12 cellular contexts compared by ENCODE assay signal in genomic region chr4:37754410-37755185, GRCh38.
A peak's percentile ranks its signal among the peaks of the same experiment; 100 is the strongest.
DNase-seq lines count a peak whose midpoint lies in the region; ATAC-seq, FAIRE-seq and TF ChIP-seq lines count a peak whose summit lies in the region.
"Had no signal": no experiment of that assay in that cellular context is flagged by ENCODE, and none has a peak within 500 bp of the region (broad histone marks: within the 10 kb centered on the region; RNA-seq: fewer than 3 reads in every experiment).

No MANE protein-coding gene starts in this region.

- RAD21 ChIA-PET in GM12878 (lab: Charles Lee; ENCODE audit: unreplicated experiment) = interaction anchor here (0.7 to 1.2 kb wide), 2 partner anchors 11 to 152 kb away, joined by 3 read pairs; no protein-coding TSS in a partner anchor

- H3K4me3 ChIP-seq in CD4-positive, alpha-beta memory T cell (ENCODE audit: low read length in 2 of 2) = no peak overlapping the region
- H3K4me3 ChIP-seq in GM12878 (no peak overlapping the region; the same call in 1 of the 2 replicates), lower leg skin (ENCODE audit: low read depth, poor library complexity, severe bottlenecking) (no peak overlapping the region)
- H3K4me3 ChIP-seq: gastroesophageal sphincter had no signal

- no peak overlapping the region for H3K27ac ChIP-seq in CD4-positive, alpha-beta memory T cell (ENCODE audit: low read depth, low read length)
- H3K27ac ChIP-seq in GM12878 (ENCODE audit: control insufficient read depth, insufficient read depth) = no peak overlapping the region

- no peaks in the 10 kb centered on the region for H3K27me3 ChIP-seq in CD4-positive, alpha-beta memory T cell (ENCODE audit: insufficient read depth, low read length)
- H3K27me3 ChIP-seq in GM12878 (replicated peaks in 1 of 2; ENCODE audit: control insufficient read depth in 2 of 2, insufficient read depth in 2 of 2, low read length in 1 of 2) = no peaks in the 10 kb centered on the region
- H3K27me3 ChIP-seq: gastroesophageal sphincter had no signal

- in situ Hi-C loops in GM12878 (cut with MboI) = no loop called here

- intact Hi-C loops in CD4-positive, alpha-beta memory T cell (cut with micrococcal nuclease) = no loop called here
- intact Hi-C loops in GM12878 (cut with micrococcal nuclease; ENCODE audit: unreplicated experiment) (no loop called here), lower leg skin (cut with DNase I; ENCODE audit: low total_unique reads) (no loop called here)

- peak; percentile 76 for FAIRE-seq in GM12878 (lab: Jason Lieb, UNC)

- H3K4me3 Mint-ChIP-seq in CD4-positive, alpha-beta memory T cell = peak overlapping the region in 7 of 8 donors; percentile 26 to 66 (median 43)
- H3K4me3 Mint-ChIP-seq in nephron = no peak overlapping the region

- no peaks in the 10 kb centered on the region for H3K9me3 Mint-ChIP-seq in CD4-positive, alpha-beta memory T cell
- no peaks in the 10 kb centered on the region for H3K9me3 Mint-ChIP-seq in nephron
- H3K9me3 Mint-ChIP-seq: T-cell had no signal

- no peaks in the 10 kb centered on the region for H3K36me3 ChIP-seq in CD4-positive, alpha-beta memory T cell (ENCODE audit: insufficient read depth, low read length)
- H3K36me3 ChIP-seq in GM12878 (ENCODE audit: control insufficient read depth in 2 of 2, insufficient read depth in 2 of 2, low read length in 1 of 2) = no peaks in the 10 kb centered on the region
- H3K36me3 ChIP-seq: gastroesophageal sphincter had no signal

- no peaks in the 10 kb centered on the region for H3K9me3 ChIP-seq in CD4-positive, alpha-beta memory T cell (ENCODE audit: control insufficient read depth in 1 of 2, low read length in 2 of 2)
- no peaks in the 10 kb centered on the region for H3K9me3 ChIP-seq in GM12878 (replicated peaks; ENCODE audit: control insufficient read depth, insufficient read depth, low read length)
- H3K9me3 ChIP-seq: Caco-2, gastroesophageal sphincter had no signal

- peak overlapping the region; percentile 87 for H2AFZ ChIP-seq in GM12878 (ENCODE audit: control insufficient read depth, low read depth, low read length)

- H3K9ac ChIP-seq in GM12878 (ENCODE audit: control insufficient read depth, insufficient read depth, low read length) = no peak overlapping the region

- no peaks in the 10 kb centered on the region for H3K36me3 Mint-ChIP-seq in CD4-positive, alpha-beta memory T cell
- H3K36me3 Mint-ChIP-seq in nephron (ENCODE audit: low read depth) = no peaks in the 10 kb centered on the region
- H3K36me3 Mint-ChIP-seq: T-cell had no signal

- SMC1A ChIA-PET in GM12878 (lab: Charles Lee; ENCODE audit: uncharacterized antibody, unreplicated experiment) = interaction anchor here (0.8 to 1.6 kb wide), 3 partner anchors 10 to 141 kb away, joined by 3 to 4 read pairs (median 3); no protein-coding TSS in a partner anchor

- 18% methylated on average over 6 of the region's 6 CpGs for WGBS in GM12878 (ENCODE audit: insufficient coverage, insufficient replicate concordance, low lambda C conversion rate, missing lambda C conversion rate)
- 48% methylated on average over 6 of the region's 6 CpGs for WGBS in lower leg skin, 2 donors

- TF ChIP-seq CTCF in GM12878 (IDR thresholded peaks at IDR 0.05 in 2 of 3, conservative IDR thresholded peaks at IDR 0.05 in 1 of 3; ENCODE audit: control insufficient read depth in 2 of 3, extremely low read depth in 1 of 3, insufficient read depth in 1 of 3, low read depth in 3 of 3, low read length in 3 of 3) (no peak), nephron (IDR thresholded peaks at IDR 0.05; ENCODE audit: unreplicated experiment in 3 of 3) (no peak), lower leg skin (IDR thresholded peaks at IDR 0.05) (no peak)

- no peak for TF ChIP-seq RAD21 in GM12878 (IDR thresholded peaks at IDR 0.05; ENCODE audit: insufficient read depth, low read depth, low read length)

- BruUV-seq in GM12878 (replicated peaks; lab: Mats Ljungman, UMichigan) = no TSS peak

- TF ChIP-seq EP300 in GM12878 (IDR thresholded peaks at IDR 0.05; ENCODE audit: borderline replicate concordance in 1 of 2, control insufficient read depth in 1 of 2, low read depth in 2 of 2, low read length in 2 of 2) = no peak

- H3K79me2 ChIP-seq in GM12878 (ENCODE audit: control insufficient read depth, insufficient read depth, low read length) = no peaks in the 10 kb centered on the region

- H3K4me2 ChIP-seq in GM12878 (ENCODE audit: control insufficient read depth, insufficient read depth) = peak overlapping the region; percentile 42; the same call in 1 of the 2 replicates

- no peaks in the 10 kb centered on the region for H4K20me1 ChIP-seq in GM12878 (ENCODE audit: control insufficient read depth, insufficient read depth)

- peak; percentile 42 for ATAC-seq in GM12878
- ATAC-seq in HG03175 (IDR thresholded peaks at IDR 0.05; ENCODE audit: unreplicated experiment) = no peak
- ATAC-seq: gastroesophageal sphincter had no signal

- peaks cover 6% of the 10 kb centered on the region for H3K4me1 ChIP-seq in CD4-positive, alpha-beta memory T cell (ENCODE audit: insufficient read depth, low read length)
- peaks cover 6% of the 10 kb centered on the region; the same call in 1 of the 2 replicates for H3K4me1 ChIP-seq in GM12878 (ENCODE audit: control insufficient read depth, insufficient read depth, low read length)
- H3K4me1 ChIP-seq: Caco-2 had no signal

- CTCF ChIA-PET in CD4-positive, alpha-beta memory T cell (lab: Charles Lee; ENCODE audit: partially characterized antibody) = interaction anchor here (0.8 to 1.7 kb wide), 2 partner anchors 25 to 150 kb away, joined by 3 to 4 read pairs; no protein-coding TSS in a partner anchor
- CTCF ChIA-PET in GM12878 (lab: Yijun Ruan, JAX) = interaction anchor here (0.9 kb wide), 1 partner anchor 45 kb away, joined by 3 read pairs; no protein-coding TSS in a partner anchor

- DNase-seq in CD4-positive, alpha-beta memory T cell = no peak
- DNase-seq in Kasumi-1 (lab: John Stamatoyannopoulos, UW) (peak; percentile 79 to 83), GM12878 (ENCODE audit: low read depth, low spot score) (no peak), lower leg skin (ENCODE audit: low spot score in 2 of 2) (no peak)
- no peak for DNase-seq in stimulated activated CD4-positive, alpha-beta T cell treated with anti-CD3 and anti-CD28 coated beads, Interleukin-12 subunit alpha, Interleukin-12 subunit beta, amount 100 ng/mL, for 4 hours
- DNase-seq in stimulated activated CD8-positive, alpha-beta memory T cell treated with anti-CD3 and anti-CD28 coated beads, Interleukin-4, amount 100 ng/mL, for 48 hours = no peak
- DNase-seq: Caco-2, NCI-H526 treated with DMSO at 0.1 percent for 48 hours, T-cell had no signal

- H3K4me1 Mint-ChIP-seq in CD4-positive, alpha-beta memory T cell = peaks cover 3 to 13% (median 4%) of the 10 kb centered on the region in 4 donors
- peaks cover 22% of the 10 kb centered on the region for H3K4me1 Mint-ChIP-seq in nephron

- POLR2A ChIA-PET in CD4-positive, alpha-beta memory T cell (lab: Charles Lee; ENCODE audit: partially characterized antibody) = no interaction called here
- POLR2A ChIA-PET in GM12878 (lab: Charles Lee) = interaction anchor here (0.6 kb wide), 1 partner anchor 9 kb away, joined by 3 read pairs; no protein-coding TSS in a partner anchor

- TF ChIP-seq POLR2A in GM12878 (IDR thresholded peaks at IDR 0.05; ENCODE audit: low read depth, low read length) (no peak), lower leg skin (IDR thresholded peaks at IDR 0.05) (no peak)

- no peak overlapping the region for H3K27ac Mint-ChIP-seq in CD4-positive, alpha-beta memory T cell
- peak overlapping the region in 2 of 3 experiments; percentile 43 to 63 for H3K27ac Mint-ChIP-seq in nephron
- H3K27ac Mint-ChIP-seq: T-cell had no signal

- H3K27me3 Mint-ChIP-seq in CD4-positive, alpha-beta memory T cell = peaks cover 0 to 6% of the 10 kb centered on the region in 2 donors
- no peaks in the 10 kb centered on the region for H3K27me3 Mint-ChIP-seq in nephron (ENCODE audit: low read depth)

TF ChIP-seq in GM12878, 131 proteins besides CTCF, POLR2A, EP300 and RAD21:
- TF ChIP-seq BHLHE40 (IDR thresholded peaks at IDR 0.05; ENCODE audit: borderline replicate concordance in 1 of 2, low read depth in 2 of 2, low read length in 1 of 2) (peak; percentile 33 to 60; a peak in 2 of 4 replicates), NFXL1 (IDR thresholded peaks at IDR 0.05; ENCODE audit: borderline replicate concordance) (no peak)

Comparison
In these comparisons a context has a peak if more than half of its experiments do, and no peak if none do; other contexts are left out.
1. DNase-seq: peak in Kasumi-1 (2 of 2); none in CD4-positive, alpha-beta memory T cell (0 of 5), GM12878 (single experiment), lower leg skin (0 of 2), stimulated activated CD4-positive, alpha-beta T cell treated with anti-CD3 and anti-CD28 coated beads, Interleukin-12 subunit alpha, Interleukin-12 subunit beta, amount 100 ng/mL, for 4 hours (single experiment) and stimulated activated CD8-positive, alpha-beta memory T cell treated with anti-CD3 and anti-CD28 coated beads, Interleukin-4, amount 100 ng/mL, for 48 hours (single experiment).
2. H3K27ac Mint-ChIP-seq: peak in nephron (2 of 3); none in CD4-positive, alpha-beta memory T cell (0 of 7).
3. H3K4me3 Mint-ChIP-seq: peak in CD4-positive, alpha-beta memory T cell (7 of 8); none in nephron (0 of 3).